In the genomic region with DNA sequence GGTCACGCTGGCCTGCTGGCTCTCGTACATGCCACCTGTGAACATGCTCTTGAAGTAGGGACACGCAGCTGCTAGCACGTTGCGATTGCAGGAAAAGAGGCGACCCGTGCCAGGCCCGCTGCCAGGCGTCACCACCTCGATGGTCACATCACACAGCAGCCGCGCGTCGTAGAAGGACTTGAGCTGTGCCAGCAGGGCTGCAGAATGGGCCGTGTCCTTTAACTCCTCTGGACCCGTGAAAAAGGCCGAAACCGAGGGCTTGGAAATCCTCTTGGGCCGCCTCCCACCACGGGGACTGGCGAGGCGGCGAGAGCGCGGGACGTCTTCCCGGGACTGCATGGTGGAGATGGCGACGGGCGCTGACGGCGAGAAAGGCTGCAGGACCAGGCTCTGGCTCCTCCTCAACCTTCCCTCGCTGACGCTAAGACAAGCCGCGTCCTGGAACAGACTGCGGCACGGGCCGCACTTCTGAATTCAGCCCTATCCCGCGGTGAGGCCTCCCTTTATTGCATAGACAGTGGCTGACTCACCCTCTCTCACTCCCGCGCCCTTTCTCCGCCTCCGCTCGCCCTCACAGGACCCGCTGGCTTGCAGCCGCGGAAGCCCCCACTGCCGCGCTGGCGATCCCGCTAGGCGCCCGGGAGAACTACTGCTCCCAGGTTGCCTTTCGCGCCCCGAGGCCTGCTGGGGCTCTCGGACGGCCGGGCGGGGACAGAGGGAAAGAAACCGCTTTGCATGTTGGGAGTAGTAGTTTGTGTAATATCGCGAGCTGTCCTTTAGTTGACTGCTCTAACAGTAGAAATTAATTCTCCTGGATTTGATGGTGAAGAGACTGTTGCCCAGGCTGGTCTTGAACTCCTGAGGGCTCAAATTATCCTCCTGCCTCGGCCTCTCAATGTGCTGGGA, we compare ENCODE assay signal across 1 cellular context.
A peak's percentile ranks its signal among the peaks of the same experiment; 100 is the strongest.
TF ChIP-seq lines count a peak whose summit lies in the region.

A gene with protein sequence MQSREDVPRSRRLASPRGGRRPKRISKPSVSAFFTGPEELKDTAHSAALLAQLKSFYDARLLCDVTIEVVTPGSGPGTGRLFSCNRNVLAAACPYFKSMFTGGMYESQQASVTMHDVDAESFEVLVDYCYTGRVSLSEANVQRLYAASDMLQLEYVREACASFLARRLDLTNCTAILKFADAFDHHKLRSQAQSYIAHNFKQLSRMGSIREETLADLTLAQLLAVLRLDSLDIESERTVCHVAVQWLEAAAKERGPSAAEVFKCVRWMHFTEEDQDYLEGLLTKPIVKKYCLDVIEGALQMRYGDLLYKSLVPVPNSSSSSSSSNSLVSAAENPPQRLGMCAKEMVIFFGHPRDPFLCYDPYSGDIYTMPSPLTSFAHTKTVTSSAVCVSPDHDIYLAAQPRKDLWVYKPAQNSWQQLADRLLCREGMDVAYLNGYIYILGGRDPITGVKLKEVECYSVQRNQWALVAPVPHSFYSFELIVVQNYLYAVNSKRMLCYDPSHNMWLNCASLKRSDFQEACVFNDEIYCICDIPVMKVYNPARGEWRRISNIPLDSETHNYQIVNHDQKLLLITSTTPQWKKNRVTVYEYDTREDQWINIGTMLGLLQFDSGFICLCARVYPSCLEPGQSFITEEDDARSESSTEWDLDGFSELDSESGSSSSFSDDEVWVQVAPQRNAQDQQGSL (minus strand): TSS at position 651 of the 906 bp plus-strand sequence. CDS start 312 bp downstream, at position 339.

TF ChIP-seq in HepG2, 621 proteins besides CTCF, POLR2A, EP300 and RAD21 (continued from another document and continues in another):
- TF ChIP-seq, protein P1, sequence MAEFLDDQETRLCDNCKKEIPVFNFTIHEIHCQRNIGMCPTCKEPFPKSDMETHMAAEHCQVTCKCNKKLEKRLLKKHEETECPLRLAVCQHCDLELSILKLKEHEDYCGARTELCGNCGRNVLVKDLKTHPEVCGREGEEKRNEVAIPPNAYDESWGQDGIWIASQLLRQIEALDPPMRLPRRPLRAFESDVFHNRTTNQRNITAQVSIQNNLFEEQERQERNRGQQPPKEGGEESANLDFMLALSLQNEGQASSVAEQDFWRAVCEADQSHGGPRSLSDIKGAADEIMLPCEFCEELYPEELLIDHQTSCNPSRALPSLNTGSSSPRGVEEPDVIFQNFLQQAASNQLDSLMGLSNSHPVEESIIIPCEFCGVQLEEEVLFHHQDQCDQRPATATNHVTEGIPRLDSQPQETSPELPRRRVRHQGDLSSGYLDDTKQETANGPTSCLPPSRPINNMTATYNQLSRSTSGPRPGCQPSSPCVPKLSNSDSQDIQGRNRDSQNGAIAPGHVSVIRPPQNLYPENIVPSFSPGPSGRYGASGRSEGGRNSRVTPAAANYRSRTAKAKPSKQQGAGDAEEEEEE (CRISPR knock-in tag; IDR thresholded peaks at IDR 0.05; ENCODE audit: borderline replicate concordance): no peak
- TF ChIP-seq ZNF10 (CRISPR knock-in tag; IDR thresholded peaks at IDR 0.05; ENCODE audit: borderline replicate concordance, low read depth): no peak
- TF ChIP-seq, protein P2, sequence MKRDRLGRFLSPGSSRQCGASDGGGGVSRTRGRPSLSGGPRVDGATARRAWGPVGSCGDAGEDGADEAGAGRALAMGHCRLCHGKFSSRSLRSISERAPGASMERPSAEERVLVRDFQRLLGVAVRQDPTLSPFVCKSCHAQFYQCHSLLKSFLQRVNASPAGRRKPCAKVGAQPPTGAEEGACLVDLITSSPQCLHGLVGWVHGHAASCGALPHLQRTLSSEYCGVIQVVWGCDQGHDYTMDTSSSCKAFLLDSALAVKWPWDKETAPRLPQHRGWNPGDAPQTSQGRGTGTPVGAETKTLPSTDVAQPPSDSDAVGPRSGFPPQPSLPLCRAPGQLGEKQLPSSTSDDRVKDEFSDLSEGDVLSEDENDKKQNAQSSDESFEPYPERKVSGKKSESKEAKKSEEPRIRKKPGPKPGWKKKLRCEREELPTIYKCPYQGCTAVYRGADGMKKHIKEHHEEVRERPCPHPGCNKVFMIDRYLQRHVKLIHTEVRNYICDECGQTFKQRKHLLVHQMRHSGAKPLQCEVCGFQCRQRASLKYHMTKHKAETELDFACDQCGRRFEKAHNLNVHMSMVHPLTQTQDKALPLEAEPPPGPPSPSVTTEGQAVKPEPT (CRISPR knock-in tag; IDR thresholded peaks at IDR 0.05; ENCODE audit: low read depth): no peak
- TF ChIP-seq ZNF883 (CRISPR knock-in tag; IDR thresholded peaks at IDR 0.05; ENCODE audit: not compliant biosample characterization): peak; percentile 90
- no peak for TF ChIP-seq HIVEP1 (CRISPR knock-in tag; IDR thresholded peaks at IDR 0.05)
- TF ChIP-seq, protein P3, sequence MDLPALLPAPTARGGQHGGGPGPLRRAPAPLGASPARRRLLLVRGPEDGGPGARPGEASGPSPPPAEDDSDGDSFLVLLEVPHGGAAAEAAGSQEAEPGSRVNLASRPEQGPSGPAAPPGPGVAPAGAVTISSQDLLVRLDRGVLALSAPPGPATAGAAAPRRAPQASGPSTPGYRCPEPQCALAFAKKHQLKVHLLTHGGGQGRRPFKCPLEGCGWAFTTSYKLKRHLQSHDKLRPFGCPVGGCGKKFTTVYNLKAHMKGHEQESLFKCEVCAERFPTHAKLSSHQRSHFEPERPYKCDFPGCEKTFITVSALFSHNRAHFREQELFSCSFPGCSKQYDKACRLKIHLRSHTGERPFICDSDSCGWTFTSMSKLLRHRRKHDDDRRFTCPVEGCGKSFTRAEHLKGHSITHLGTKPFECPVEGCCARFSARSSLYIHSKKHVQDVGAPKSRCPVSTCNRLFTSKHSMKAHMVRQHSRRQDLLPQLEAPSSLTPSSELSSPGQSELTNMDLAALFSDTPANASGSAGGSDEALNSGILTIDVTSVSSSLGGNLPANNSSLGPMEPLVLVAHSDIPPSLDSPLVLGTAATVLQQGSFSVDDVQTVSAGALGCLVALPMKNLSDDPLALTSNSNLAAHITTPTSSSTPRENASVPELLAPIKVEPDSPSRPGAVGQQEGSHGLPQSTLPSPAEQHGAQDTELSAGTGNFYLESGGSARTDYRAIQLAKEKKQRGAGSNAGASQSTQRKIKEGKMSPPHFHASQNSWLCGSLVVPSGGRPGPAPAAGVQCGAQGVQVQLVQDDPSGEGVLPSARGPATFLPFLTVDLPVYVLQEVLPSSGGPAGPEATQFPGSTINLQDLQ (CRISPR knock-in tag; IDR thresholded peaks at IDR 0.05): 0 out of 2 replicates have a peak, but pooled peaks have one; percentile 42
- TF ChIP-seq ZNF292 (CRISPR knock-in tag; IDR thresholded peaks at IDR 0.05; ENCODE audit: borderline replicate concordance, low read depth): peak; percentile 81
- no peak for TF ChIP-seq DR1 (CRISPR knock-in tag; IDR thresholded peaks at IDR 0.05)
- peak; percentile 97 for TF ChIP-seq SUZ12 (IDR thresholded peaks at IDR 0.05; ENCODE audit: low read depth, low read length)
- TF ChIP-seq FIP1L1 (IDR thresholded peaks at IDR 0.05; ENCODE audit: borderline replicate concordance, insufficient read depth, low read depth, low read length): no peak
- no peak for TF ChIP-seq ZNF33B (CRISPR knock-in tag; IDR thresholded peaks at IDR 0.05)
- 0 out of 2 replicates have a peak, but pooled peaks have one; percentile 64 for TF ChIP-seq MEIS1 (CRISPR knock-in tag; IDR thresholded peaks at IDR 0.05; ENCODE audit: borderline replicate concordance)
- TF ChIP-seq, protein P4, sequence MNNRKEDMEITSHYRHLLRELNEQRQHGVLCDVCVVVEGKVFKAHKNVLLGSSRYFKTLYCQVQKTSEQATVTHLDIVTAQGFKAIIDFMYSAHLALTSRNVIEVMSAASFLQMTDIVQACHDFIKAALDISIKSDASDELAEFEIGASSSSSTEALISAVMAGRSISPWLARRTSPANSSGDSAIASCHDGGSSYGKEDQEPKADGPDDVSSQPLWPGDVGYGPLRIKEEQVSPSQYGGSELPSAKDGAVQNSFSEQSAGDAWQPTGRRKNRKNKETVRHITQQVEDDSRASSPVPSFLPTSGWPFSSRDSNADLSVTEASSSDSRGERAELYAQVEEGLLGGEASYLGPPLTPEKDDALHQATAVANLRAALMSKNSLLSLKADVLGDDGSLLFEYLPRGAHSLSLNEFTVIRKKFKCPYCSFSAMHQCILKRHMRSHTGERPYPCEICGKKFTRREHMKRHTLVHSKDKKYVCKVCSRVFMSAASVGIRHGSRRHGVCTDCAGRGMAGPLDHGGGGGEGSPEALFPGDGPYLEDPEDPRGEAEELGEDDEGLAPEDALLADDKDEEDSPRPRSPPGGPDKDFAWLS (CRISPR knock-in tag; IDR thresholded peaks at IDR 0.05; ENCODE audit: borderline replicate concordance): no peak
- peak; percentile 70 for TF ChIP-seq YY1 (IDR thresholded peaks at IDR 0.05; ENCODE audit: insufficient read depth, insufficient replicate concordance, low read depth, low read length)
- TF ChIP-seq CHD4 (IDR thresholded peaks at IDR 0.05; ENCODE audit: borderline replicate concordance, low read length): no peak
- TF ChIP-seq ZNF605 (CRISPR knock-in tag; IDR thresholded peaks at IDR 0.05): peak; percentile 96
- TF ChIP-seq ELF1 (CRISPR knock-in tag; IDR thresholded peaks at IDR 0.05): peak; percentile 90
- TF ChIP-seq, protein P5, sequence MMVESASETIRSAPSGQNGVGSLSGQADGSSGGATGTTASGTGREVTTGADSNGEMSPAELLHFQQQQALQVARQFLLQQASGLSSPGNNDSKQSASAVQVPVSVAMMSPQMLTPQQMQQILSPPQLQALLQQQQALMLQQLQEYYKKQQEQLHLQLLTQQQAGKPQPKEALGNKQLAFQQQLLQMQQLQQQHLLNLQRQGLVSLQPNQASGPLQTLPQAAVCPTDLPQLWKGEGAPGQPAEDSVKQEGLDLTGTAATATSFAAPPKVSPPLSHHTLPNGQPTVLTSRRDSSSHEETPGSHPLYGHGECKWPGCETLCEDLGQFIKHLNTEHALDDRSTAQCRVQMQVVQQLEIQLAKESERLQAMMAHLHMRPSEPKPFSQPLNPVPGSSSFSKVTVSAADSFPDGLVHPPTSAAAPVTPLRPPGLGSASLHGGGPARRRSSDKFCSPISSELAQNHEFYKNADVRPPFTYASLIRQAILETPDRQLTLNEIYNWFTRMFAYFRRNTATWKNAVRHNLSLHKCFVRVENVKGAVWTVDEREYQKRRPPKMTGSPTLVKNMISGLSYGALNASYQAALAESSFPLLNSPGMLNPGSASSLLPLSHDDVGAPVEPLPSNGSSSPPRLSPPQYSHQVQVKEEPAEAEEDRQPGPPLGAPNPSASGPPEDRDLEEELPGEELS (CRISPR knock-in tag; IDR thresholded peaks at IDR 0.05): peak; percentile 22; the same call in 1 of the 2 replicates
- no peak for TF ChIP-seq SETDB1 (CRISPR knock-in tag; IDR thresholded peaks at IDR 0.05; ENCODE audit: borderline replicate concordance)
- peak; percentile 19; the same call in 1 of the 2 replicates for TF ChIP-seq CEBPG (CRISPR knock-in tag; IDR thresholded peaks at IDR 0.05)
- TF ChIP-seq, protein P6, sequence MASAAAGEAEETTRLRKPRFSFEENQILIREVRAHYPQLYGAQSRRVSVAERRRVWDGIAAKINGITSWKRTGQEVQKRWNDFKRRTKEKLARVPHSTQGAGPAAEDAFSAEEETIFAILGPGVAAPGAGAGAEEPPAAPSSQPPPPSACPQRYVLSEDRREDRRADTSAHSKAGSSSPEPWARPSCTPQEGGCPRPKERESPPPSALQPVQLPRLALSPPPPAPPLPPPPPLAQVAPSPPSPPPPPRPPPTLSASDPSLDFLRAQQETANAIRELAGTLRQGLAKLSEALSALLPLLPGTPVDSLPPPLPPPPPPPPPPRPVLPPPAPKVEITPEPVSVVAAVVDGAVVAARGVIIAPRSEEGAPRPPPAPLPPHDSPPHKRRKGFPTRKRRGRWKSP (CRISPR knock-in tag; IDR thresholded peaks at IDR 0.05): peak; percentile 83
- no peak for TF ChIP-seq ESRRA (CRISPR knock-in tag; IDR thresholded peaks at IDR 0.05; ENCODE audit: low read depth)
- TF ChIP-seq NKX3-1 (CRISPR knock-in tag; IDR thresholded peaks at IDR 0.05): peak; percentile 83; the same call in 1 of the 2 replicates
- TF ChIP-seq SIX1 (CRISPR knock-in tag; IDR thresholded peaks at IDR 0.05; ENCODE audit: borderline replicate concordance): peak; percentile 27; the same call in 1 of the 2 replicates
- TF ChIP-seq SOX13 (IDR thresholded peaks at IDR 0.05): no peak
- TF ChIP-seq SOX13 (CRISPR knock-in tag; conservative IDR thresholded peaks at IDR 0.05 in 1 of 2, IDR thresholded peaks at IDR 0.05 in 1 of 2): peak in 1 of 2 experiments; percentile 59; a peak in 1 of 4 replicates
- TF ChIP-seq ZMYM4 (CRISPR knock-in tag; IDR thresholded peaks at IDR 0.05): peak; percentile 51; the same call in 1 of the 2 replicates
- TF ChIP-seq MIER2 (CRISPR knock-in tag; IDR thresholded peaks at IDR 0.05): peak; percentile 70; the same call in 1 of the 2 replicates
- TF ChIP-seq SP4 (CRISPR knock-in tag; IDR thresholded peaks at IDR 0.05): peak; percentile 85
- TF ChIP-seq, protein P7, sequence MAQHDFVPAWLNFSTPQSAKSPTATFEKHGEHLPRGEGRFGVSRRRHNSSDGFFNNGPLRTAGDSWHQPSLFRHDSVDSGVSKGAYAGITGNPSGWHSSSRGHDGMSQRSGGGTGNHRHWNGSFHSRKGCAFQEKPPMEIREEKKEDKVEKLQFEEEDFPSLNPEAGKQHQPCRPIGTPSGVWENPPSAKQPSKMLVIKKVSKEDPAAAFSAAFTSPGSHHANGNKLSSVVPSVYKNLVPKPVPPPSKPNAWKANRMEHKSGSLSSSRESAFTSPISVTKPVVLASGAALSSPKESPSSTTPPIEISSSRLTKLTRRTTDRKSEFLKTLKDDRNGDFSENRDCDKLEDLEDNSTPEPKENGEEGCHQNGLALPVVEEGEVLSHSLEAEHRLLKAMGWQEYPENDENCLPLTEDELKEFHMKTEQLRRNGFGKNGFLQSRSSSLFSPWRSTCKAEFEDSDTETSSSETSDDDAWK (CRISPR knock-in tag; IDR thresholded peaks at IDR 0.05): no peak
- TF ChIP-seq, protein P8, sequence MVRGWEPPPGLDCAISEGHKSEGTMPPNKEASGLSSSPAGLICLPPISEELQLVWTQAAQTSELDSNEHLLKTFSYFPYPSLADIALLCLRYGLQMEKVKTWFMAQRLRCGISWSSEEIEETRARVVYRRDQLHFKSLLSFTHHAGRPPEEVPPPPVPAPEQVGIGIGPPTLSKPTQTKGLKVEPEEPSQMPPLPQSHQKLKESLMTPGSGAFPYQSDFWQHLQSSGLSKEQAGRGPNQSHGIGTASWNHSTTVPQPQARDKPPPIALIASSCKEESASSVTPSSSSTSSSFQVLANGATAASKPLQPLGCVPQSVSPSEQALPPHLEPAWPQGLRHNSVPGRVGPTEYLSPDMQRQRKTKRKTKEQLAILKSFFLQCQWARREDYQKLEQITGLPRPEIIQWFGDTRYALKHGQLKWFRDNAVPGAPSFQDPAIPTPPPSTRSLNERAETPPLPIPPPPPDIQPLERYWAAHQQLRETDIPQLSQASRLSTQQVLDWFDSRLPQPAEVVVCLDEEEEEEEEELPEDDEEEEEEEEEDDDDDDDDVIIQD (CRISPR knock-in tag; IDR thresholded peaks at IDR 0.05; ENCODE audit: low read depth): peak; percentile 89
- TF ChIP-seq PTBP1 (IDR thresholded peaks at IDR 0.05; ENCODE audit: low read depth, low read length, poor library complexity, severe bottlenecking): no peak
- no peak for TF ChIP-seq GATA4 (IDR thresholded peaks at IDR 0.05; ENCODE audit: borderline replicate concordance, low read depth)
- TF ChIP-seq CREM (IDR thresholded peaks at IDR 0.05): peak; percentile 99
- TF ChIP-seq CREM (CRISPR knock-in tag; IDR thresholded peaks at IDR 0.05): no peak
- no peak for TF ChIP-seq ADNP (CRISPR knock-in tag; IDR thresholded peaks at IDR 0.05)
- TF ChIP-seq SP140L (CRISPR knock-in tag; IDR thresholded peaks at IDR 0.05; ENCODE audit: borderline replicate concordance): no peak
- no peak for TF ChIP-seq ZNF546 (CRISPR knock-in tag; conservative IDR thresholded peaks at IDR 0.05)
- TF ChIP-seq RFXANK (CRISPR knock-in tag; IDR thresholded peaks at IDR 0.05): no peak
- 0 out of 2 replicates have a peak, but pooled peaks have one; percentile 43 for TF ChIP-seq MTA1 (CRISPR knock-in tag; IDR thresholded peaks at IDR 0.05; ENCODE audit: borderline replicate concordance)
